Comparison of ENCODE assay signal across 8 cellular contexts in the genomic region with DNA sequence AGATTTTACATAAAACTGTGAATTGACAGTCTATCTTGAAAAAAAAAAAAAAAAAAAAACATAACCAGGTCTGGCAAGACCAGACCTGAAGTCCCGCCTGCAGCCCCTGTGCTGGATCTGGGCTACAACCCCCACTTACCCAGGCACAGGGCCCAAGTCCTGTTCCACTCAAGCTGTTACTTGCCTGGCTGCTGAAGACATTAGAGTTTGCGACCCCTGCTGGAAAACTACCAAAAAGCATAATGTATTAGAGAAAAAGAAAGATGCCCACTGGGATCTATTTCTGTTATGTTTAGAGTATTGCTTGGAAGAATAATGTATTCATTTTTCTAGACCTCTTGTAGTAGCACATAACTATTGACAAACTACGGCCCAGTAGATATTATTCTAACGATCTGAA. TPM values are rescaled to one million over a fixed set of nuclear protein-coding genes. Genes with fewer than 3 reads are reported as not detected.
A peak's percentile ranks its signal among the peaks of the same experiment; 100 is the strongest.
DNase-seq lines count a peak whose midpoint lies in the region; ATAC-seq and TF ChIP-seq lines count a peak whose summit lies in the region.

No MANE protein-coding gene starts in this region.

- H3K27me3 Mint-ChIP-seq in CD14-positive monocyte (ENCODE audit: low read depth in 3 of 3) (peaks cover 28 to 32% (median 30%) of the 10 kb centered on the region in 3 donors), MCF 10A (ENCODE audit: insufficient read depth, unreplicated experiment) (peaks cover 11% of the 10 kb centered on the region), naive B cell (no peaks in the 10 kb centered on the region)

- no peak overlapping the region for H3K4me3 Mint-ChIP-seq in CD14-positive monocyte
- H3K4me3 Mint-ChIP-seq in MCF 10A (ENCODE audit: unreplicated experiment), result no peak overlapping the region
- peak overlapping the region in 7 of 8 donors; percentile 12 to 99 (median 55) for H3K4me3 Mint-ChIP-seq in naive B cell

- H3K9me3 Mint-ChIP-seq in CD14-positive monocyte, result peaks cover 0 to 10% (median 4%) of the 10 kb centered on the region in 7 donors
- H3K9me3 Mint-ChIP-seq in MCF 10A (ENCODE audit: unreplicated experiment), result no peaks in the 10 kb centered on the region
- H3K9me3 Mint-ChIP-seq in naive B cell, result no peaks in the 10 kb centered on the region

- H3K4me1 Mint-ChIP-seq in CD14-positive monocyte (peaks cover 16% of the 10 kb centered on the region), MCF 10A (ENCODE audit: insufficient read depth, unreplicated experiment) (peaks cover 6% of the 10 kb centered on the region), naive B cell (peaks cover 69 to 71% (median 71%) of the 10 kb centered on the region in 3 donors)

- intact Hi-C loops in CD14-positive monocyte (cut with micrococcal nuclease) (loop anchor here in 1 of 2 donors (10.0 kb wide), 2 partner anchors 839 to 869 kb away; no protein-coding TSS in a partner anchor), MCF 10A (cut with micrococcal nuclease) (loop anchor here (1.0 to 10.0 kb wide), 2 partner anchors 842 to 869 kb away; no protein-coding TSS in a partner anchor)

- no peak overlapping the region for H3K27ac Mint-ChIP-seq in CD14-positive monocyte
- no peak overlapping the region for H3K27ac Mint-ChIP-seq in MCF 10A (ENCODE audit: low read depth, unreplicated experiment)
- peak overlapping the region in 3 of 6 donors; percentile 13 to 47 (median 21) for H3K27ac Mint-ChIP-seq in naive B cell

- peaks cover 3 to 7% of the 10 kb centered on the region in 2 donors for H3K36me3 Mint-ChIP-seq in CD14-positive monocyte
- no peaks in the 10 kb centered on the region for H3K36me3 Mint-ChIP-seq in MCF 10A (ENCODE audit: insufficient read depth, unreplicated experiment)
- H3K36me3 Mint-ChIP-seq in naive B cell, result peaks cover 4 to 7% of the 10 kb centered on the region in 2 donors

- CTCF ChIA-PET in MCF 10A (lab: Yijun Ruan, JAX), result interaction anchor here (0.6 to 2.1 kb wide), 20 partner anchors 8 to 1225 kb away, joined by 3 to 11 read pairs (median 4); no protein-coding TSS in a partner anchor

- POLR2A ChIA-PET in MCF 10A (lab: Yijun Ruan, JAX), result interaction anchor here (0.6 to 1.1 kb wide), 3 partner anchors 29 to 351 kb away, joined by 3 read pairs; no protein-coding TSS in a partner anchor

- in situ Hi-C loops in GM13976 (cut with MboI; ENCODE audit: low sequenced_read_pairs, unreplicated experiment), result loop anchor here (10.0 kb wide), 1 partner anchor 679 kb away; no protein-coding TSS in a partner anchor

- TF ChIP-seq CTCF in CD14-positive monocyte (IDR thresholded peaks at IDR 0.05), result peak; percentile 57
- peak; percentile 51 for TF ChIP-seq CTCF in GM13976 (IDR thresholded peaks at IDR 0.05; ENCODE audit: borderline replicate concordance, control extremely low read depth, extremely low read depth, insufficient read depth, missing control alignments)
- TF ChIP-seq CTCF in MCF 10A (IDR thresholded peaks at IDR 0.05; ENCODE audit: unreplicated experiment), result peak; percentile 15

- no TSS peak for BruUV-seq in MCF 10A (replicated peaks; lab: Mats Ljungman, UMichigan)

- no peak for ATAC-seq in naive B cell (ENCODE audit: low read depth in 2 of 2)
- ATAC-seq in GM21717 (IDR thresholded peaks at IDR 0.05; ENCODE audit: unreplicated experiment), result no peak

- no peak for DNase-seq in CD14-positive monocyte (ENCODE audit: low spot score)
- DNase-seq in GM13976 (ENCODE audit: low spot score), result peak; percentile 50
- peak; percentile 29 for DNase-seq in NCI-H1105 (lab: John Stamatoyannopoulos, UW)
- peak; percentile 70 for DNase-seq in MCF 10A (ENCODE audit: unreplicated experiment)
- peak; percentile 47 for DNase-seq in naive B cell
- DNase-seq in activated CD8-positive, alpha-beta memory T cell treated with anti-CD3 and anti-CD28 coated beads, Interleukin-2, amount 50 U/mL, for 4 hours, result no peak
- no peak for DNase-seq in A172 (ENCODE audit: low spot score)

RNA-seq across cellular contexts. Expression of gene HS3ST1, which starts 4.7 kb away (rescaled TPM):
- under 1 TPM in 1 of 2 donors, not detected in 1; 0.02 TPM for polyA plus RNA-seq in CD14-positive monocyte
- total RNA-seq in MCF 10A (2022), result 0.21 and 0.25 TPM in 2 replicates
- polyA plus RNA-seq in naive B cell (ENCODE audit: low read depth in 6 of 6), result 10 to 100 TPM in 5 of 6 donors, 1 to 10 TPM in 1; 5.8 to 23.9 (median 16.0) TPM
- not detected in 2 replicates for total RNA-seq in A172 (2014; rRNA removed; shearing (Covaris generic))

Comparison
In these comparisons a context has a peak if more than half of its experiments do, and no peak if none do; other contexts are left out.
1. DNase-seq: peak in GM13976 (single experiment), NCI-H1105 (single experiment), MCF 10A (single experiment) and naive B cell (single experiment); none in CD14-positive monocyte (single experiment), activated CD8-positive, alpha-beta memory T cell treated with anti-CD3 and anti-CD28 coated beads, Interleukin-2, amount 50 U/mL, for 4 hours (single experiment) and A172 (single experiment).
2. H3K4me3 Mint-ChIP-seq: peak in naive B cell (7 of 8); none in CD14-positive monocyte (0 of 2) and MCF 10A (single experiment).
3. Peak in every context shown above with its lines, with median percentiles within 50 percentile points of each other: CTCF ChIP-seq.